In the genomic region with DNA sequence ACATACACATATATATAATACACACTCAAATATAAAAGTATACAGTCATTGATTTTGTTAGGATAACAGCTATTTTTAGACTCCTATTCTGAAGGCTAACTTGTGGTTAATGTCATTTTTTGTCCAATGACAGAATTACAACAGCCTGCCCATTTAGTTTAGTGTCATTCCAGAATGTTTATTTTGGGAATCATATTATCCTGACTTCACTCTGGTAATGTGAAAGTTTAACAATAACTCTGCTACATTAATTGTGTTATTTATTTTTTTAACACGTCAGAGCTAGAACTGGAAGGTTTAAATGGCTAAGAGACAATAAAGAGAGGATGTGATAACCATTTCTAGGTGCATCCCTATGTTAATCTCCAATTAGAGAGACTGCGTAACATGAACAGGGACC, we compare ENCODE assay signal across 21 cellular contexts.
"Had no signal": no experiment of that assay in that cellular context is flagged by ENCODE, and none has a peak within 500 bp of the region (broad histone marks: within the 10 kb centered on the region; RNA-seq: fewer than 3 reads in every experiment).

No MANE protein-coding gene starts in this region.

- H3K27ac ChIP-seq: brain microvascular endothelial cell, neutrophil, upper lobe of right lung had no signal

- H3K9me3 ChIP-seq: esophagus squamous epithelium, neutrophil, stomach, thoracic aorta, upper lobe of right lung had no signal

- H3K36me3 ChIP-seq: brain microvascular endothelial cell, esophagus squamous epithelium, neutrophil, stomach, thoracic aorta, upper lobe of right lung had no signal

- H3K27me3 ChIP-seq: brain microvascular endothelial cell, esophagus squamous epithelium, neutrophil, stomach, upper lobe of right lung had no signal

- ATAC-seq: activated CD8-positive, alpha-beta T cell treated with anti-CD3 and anti-CD28 coated beads, Interleukin-2, amount 10 ng/mL, durations not matched to agents 7 days and 5 days; activated naive CD8-positive, alpha-beta T cell treated with anti-CD3 and anti-CD28 coated beads, Interleukin-2, amount 50 U/mL, for 24 hours; natural killer cell; upper lobe of right lung had no signal

- DNase-seq: activated CD4-positive, alpha-beta T cell treated with anti-CD3 and anti-CD28 coated beads, Interleukin-2, amount 10 ng/mL, durations not matched to agents 24 days and 14 days; activated CD4-positive, CD25-positive, alpha-beta regulatory T cell; activated CD8-positive, alpha-beta T cell treated with anti-CD3 and anti-CD28 coated beads, Interleukin-2, amount 10 ng/mL, durations not matched to agents 7 days and 5 days; activated naive CD4-positive, alpha-beta T cell treated with anti-CD3 and anti-CD28 coated beads, Interleukin-2, amount 10 ng/mL, durations not matched to agents 7 days and 5 days; activated naive CD8-positive, alpha-beta T cell treated with anti-CD3 and anti-CD28 coated beads, Interleukin-2, amount 50 U/mL, for 24 hours; activated T-cell treated with anti-CD3 and anti-CD28 coated beads, Interleukin-2, amount 50 U/mL, for 24 hours; anterior cingulate cortex; brain microvascular endothelial cell; effector CD8-positive, alpha-beta T cell; esophagus squamous epithelium; foreskin melanocyte; natural killer cell; SIG-M5; small intestine; stimulated activated CD4-positive, alpha-beta T cell treated with anti-CD3 and anti-CD28 coated beads, Interleukin-15, amount 100 ng/mL, for 24 hours; stimulated activated CD4-positive, alpha-beta T cell treated with anti-CD3 and anti-CD28 coated beads, Interleukin-2, amount 100 ng/mL, for 48 hours; stomach; T1000; upper lobe of right lung had no signal

- H3K4me3 ChIP-seq: esophagus squamous epithelium, stomach, thoracic aorta, upper lobe of right lung had no signal
